8 cellular contexts compared by ENCODE assay signal in the genomic region with DNA sequence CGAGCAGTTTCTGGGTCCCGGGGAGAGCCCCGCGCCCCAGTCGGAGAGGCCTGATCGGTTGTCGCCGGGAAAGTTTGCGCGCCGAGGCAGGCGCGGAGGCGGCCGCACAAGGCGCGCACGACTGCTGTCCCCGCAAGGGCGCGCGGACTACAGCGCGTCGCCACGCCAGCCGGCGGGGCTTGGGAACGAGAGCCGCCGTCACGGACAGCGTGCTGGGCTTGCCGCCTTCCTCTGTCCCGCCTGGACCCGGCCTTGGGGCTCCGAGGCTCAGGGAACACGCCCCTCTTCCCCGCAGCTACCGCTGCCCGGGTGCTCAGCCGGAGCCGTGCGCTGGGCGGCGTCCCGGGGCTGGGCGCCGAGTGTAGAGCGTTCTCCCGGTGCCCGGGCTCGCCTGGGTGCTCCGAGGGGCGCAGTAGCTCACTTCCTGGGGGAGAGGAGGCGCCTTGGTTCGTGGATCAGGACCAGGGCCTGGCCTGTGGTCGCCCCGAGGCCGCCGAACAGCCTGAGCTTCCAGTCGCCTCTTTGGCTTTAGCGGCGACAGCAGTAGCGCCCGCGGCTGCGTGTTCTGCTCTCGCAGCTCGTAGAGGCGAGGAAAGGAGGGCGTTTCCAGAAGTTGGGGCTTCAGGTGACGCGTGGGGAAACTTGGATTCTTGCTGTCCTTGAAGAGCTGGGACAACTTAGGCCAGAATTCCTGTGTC. TPM values are rescaled to one million over a fixed set of nuclear protein-coding genes. Genes with fewer than 3 reads are reported as not detected.
DNase-seq lines count a peak whose midpoint lies in the region; ATAC-seq, FAIRE-seq and TF ChIP-seq lines count a peak whose summit lies in the region.

No MANE protein-coding gene starts in this region.

- peaks cover 20% of the 10 kb centered on the region for H3K27me3 Mint-ChIP-seq in CD8-positive, alpha-beta T cell (ENCODE audit: low read depth)

- CTCF ChIA-PET in CD8-positive, alpha-beta T cell (lab: Charles Lee), result no interaction called here
- CTCF ChIA-PET in HepG2 (lab: Yijun Ruan, JAX; ENCODE audit: low intra/inter-chr PET ratio, low total read pairs), result no interaction called here

- TF ChIP-seq RAD21 in HepG2 (CRISPR knock-in tag; IDR thresholded peaks at IDR 0.05), result peak; percentile 85

- no peak for TF ChIP-seq CTCF in CD8-positive, alpha-beta T cell (IDR thresholded peaks at IDR 0.05)
- TF ChIP-seq CTCF in dorsolateral prefrontal cortex (IDR thresholded peaks at IDR 0.05 in 54 of 56, conservative IDR thresholded peaks at IDR 0.05 in 2 of 56; ENCODE audit: low read depth in 1 of 56, partially characterized antibody in 56 of 56) (peak in 46 of 56 donors; percentile 4 to 57 (median 33)), HepG2 (CRISPR knock-in tag; IDR thresholded peaks at IDR 0.05) (peak; percentile 81)

- BruUV-seq in HepG2 (replicated peaks; lab: Mats Ljungman, UMichigan), result no TSS peak

- H3K4me2 ChIP-seq in HepG2 (ENCODE audit: low read depth, low read length), result peak overlapping the region; percentile 97

- POLR2A ChIA-PET in CD8-positive, alpha-beta T cell (lab: Charles Lee), result no interaction called here
- POLR2A ChIA-PET in HepG2 (lab: Yijun Ruan, JAX), result interaction anchor here (1.1 to 1.4 kb wide), 3 partner anchors 14 to 351 kb away, joined by 3 to 4 read pairs (median 4); no protein-coding TSS in a partner anchor

- peak overlapping the region; percentile 85 for H3K4me3 ChIP-seq in CD8-positive, alpha-beta T cell (ENCODE audit: low read depth, low read length)
- H3K4me3 ChIP-seq in dorsolateral prefrontal cortex (peak overlapping the region; percentile 70 to 100 (median 94)), HepG2 (replicated peaks in 1 of 3; ENCODE audit: insufficient read depth in 1 of 3, low read depth in 2 of 3, low read length in 3 of 3) (peak overlapping the region; percentile 90 to 100 (median 95))

- WGBS in HepG2 (ENCODE audit: low lambda C conversion rate), result 0% methylated on average over 14 of the region's 74 CpGs

- H3K4me1 ChIP-seq in CD8-positive, alpha-beta T cell (ENCODE audit: insufficient read depth, low read length), result peaks cover 9% of the 10 kb centered on the region
- peaks cover 38% of the 10 kb centered on the region for H3K4me1 ChIP-seq in HepG2 (ENCODE audit: insufficient read depth, low read length)

- no peak for TF ChIP-seq EP300 in HepG2 (IDR thresholded peaks at IDR 0.05; ENCODE audit: low read depth in 2 of 2, low read length in 2 of 2)
- TF ChIP-seq EP300 in HepG2 (CRISPR knock-in tag; IDR thresholded peaks at IDR 0.05; ENCODE audit: borderline replicate concordance), result no peak

- H3K36me3 Mint-ChIP-seq in CD8-positive, alpha-beta T cell, result peaks cover 6% of the 10 kb centered on the region

- no peak for FAIRE-seq in HepG2 (lab: Jason Lieb, UNC)

- H3K9me3 ChIP-seq in CD8-positive, alpha-beta T cell (ENCODE audit: low read length), result no peaks in the 10 kb centered on the region
- no peaks in the 10 kb centered on the region for H3K9me3 ChIP-seq in HepG2 (ENCODE audit: low read length)

- peak overlapping the region; percentile 96 for H3K9ac ChIP-seq in HepG2 (ENCODE audit: insufficient read depth, low read depth, low read length)

- peak in 4 of 7 experiments; percentile 6 to 51 (median 16) for DNase-seq in CD8-positive, alpha-beta T cell
- peak; percentile 32 for DNase-seq in HuH-7.5 (ENCODE audit: low spot score)
- DNase-seq in activated CD4-positive, CD25-positive, alpha-beta regulatory T cell treated with anti-CD3 and anti-CD28 coated beads, Interleukin-2, amount 50 U/mL, for 72 hours, result peak; percentile 40
- DNase-seq in dorsolateral prefrontal cortex, result peak in 8 of 10 donors; percentile 11 to 70 (median 34)
- peak; percentile 29 for DNase-seq in HepG2 (ENCODE audit: low spot score)
- peak; percentile 14 to 20 for DNase-seq in stimulated activated CD4-positive, alpha-beta T cell treated with anti-CD3 and anti-CD28 coated beads, Interleukin-2, amount 100 ng/mL, for 48 hours
- no peak for DNase-seq in KG1 (lab: John Stamatoyannopoulos, UW)

- peak overlapping the region; percentile 97 for H2AFZ ChIP-seq in HepG2 (ENCODE audit: low read length)

- intact Hi-C loops in CD8-positive, alpha-beta T cell (cut with DNase I, micrococcal nuclease), result no loop called here
- intact Hi-C loops in dorsolateral prefrontal cortex (cut with DNase I), result loop anchor here (2.0 to 10.0 kb wide), 4 partner anchors 63 to 351 kb away; no protein-coding TSS in a partner anchor
- intact Hi-C loops in HepG2 (cut with micrococcal nuclease; ENCODE audit: unreplicated experiment), result loop anchor here (1.0 to 5.0 kb wide), 5 partner anchors 35 to 257 kb away; no protein-coding TSS in a partner anchor

- no peak overlapping the region for H3K27ac ChIP-seq in CD8-positive, alpha-beta T cell (ENCODE audit: low read depth, low read length)
- H3K27ac ChIP-seq in dorsolateral prefrontal cortex (peak overlapping the region in 51 of 59 donors; percentile 4 to 93 (median 81)), HepG2 (ENCODE audit: extremely low read length, insufficient read depth, low read length) (peak overlapping the region; percentile 74)

- no peak for TF ChIP-seq POLR2A in HepG2 (IDR thresholded peaks at IDR 0.05; ENCODE audit: insufficient read depth in 1 of 2, low read depth in 2 of 2, low read length in 2 of 2)

- no peaks in the 10 kb centered on the region for H3K36me3 ChIP-seq in CD8-positive, alpha-beta T cell (ENCODE audit: insufficient read depth, low read length)
- H3K36me3 ChIP-seq in HepG2 (replicated peaks in 1 of 2; ENCODE audit: control insufficient read depth in 1 of 2, insufficient read depth in 2 of 2, low read length in 2 of 2), result no peaks in the 10 kb centered on the region

- in situ Hi-C loops in HepG2 (cut with HindIII; ENCODE audit: extremely low pct_ligation_motif_present, low pct_unique_long_range_greater_than_20kb), result loop anchor here (10.0 kb wide), 1 partner anchor 153 kb away; no protein-coding TSS in a partner anchor

- peak; percentile 30 for ATAC-seq in CD8-positive, alpha-beta T cell
- ATAC-seq in HepG2 (peak; percentile 85), GM21737 (IDR thresholded peaks at IDR 0.05; ENCODE audit: unreplicated experiment) (no peak)

- H3K27ac Mint-ChIP-seq in CD8-positive, alpha-beta T cell, result no peak overlapping the region

- peak overlapping the region; percentile 96 for H3K4me3 Mint-ChIP-seq in CD8-positive, alpha-beta T cell

- H4K20me1 ChIP-seq in HepG2 (ENCODE audit: insufficient read depth, low read length), result no peaks in the 10 kb centered on the region

- H3K9me3 Mint-ChIP-seq in CD8-positive, alpha-beta T cell, result no peaks in the 10 kb centered on the region

- H3K27me3 ChIP-seq in CD8-positive, alpha-beta T cell (ENCODE audit: insufficient read depth, low read length), result no peaks in the 10 kb centered on the region
- H3K27me3 ChIP-seq in dorsolateral prefrontal cortex (no peaks in the 10 kb centered on the region), HepG2 (ENCODE audit: control insufficient read depth in 1 of 2, insufficient read depth in 2 of 2, low read length in 2 of 2) (no peaks in the 10 kb centered on the region; a peak in 1 of 5 replicates)

- H3K4me1 Mint-ChIP-seq in CD8-positive, alpha-beta T cell (ENCODE audit: low read depth), result peaks cover 17% of the 10 kb centered on the region

- peaks cover 16% of the 10 kb centered on the region for H3K79me2 ChIP-seq in HepG2 (ENCODE audit: insufficient read depth, low read length)

RNA-seq across cellular contexts. Expression of a gene that starts 1.4 kb away (rescaled TPM):
- under 1 TPM; 0.30 to 0.56 TPM for total RNA-seq in CD8-positive, alpha-beta T cell
- total RNA-seq in dorsolateral prefrontal cortex (100 to 1,000 TPM in 95 of 120 experiments, 10 to 100 TPM in 25; 59.3 to 147 (median 114) TPM), HepG2 (2016; rRNA removed; fragmentation: Illumina TruSeq; extraction: Trizol) (13.7 and 14.7 TPM in 2 replicates)
- 4.0 and 5.8 TPM in 2 replicates for total RNA-seq in HepG2 (2016; cell fraction: cytosol; rRNA removed; fragmentation: Illumina TruSeq; extraction: Trizol; ENCODE audit: low read depth)
- total RNA-seq in HepG2 (2016; cell fraction: insoluble cytoplasmic fraction; rRNA removed; fragmentation: Illumina TruSeq; extraction: Trizol), result 13.6 and 14.7 TPM in 2 replicates
- total RNA-seq in HepG2 (2016; cell fraction: membrane; rRNA removed; fragmentation: Illumina TruSeq; extraction: Trizol), result 6.9 and 9.1 TPM in 2 replicates
- total RNA-seq in HepG2 (2016; cell fraction: nucleus; rRNA removed; fragmentation: Illumina TruSeq; extraction: Trizol), result 16.4 and 20.9 TPM in 2 replicates
- 3.3 TPM in 2 replicates for polyA plus RNA-seq in HepG2 (2011; rRNA removed)
- polyA plus RNA-seq in HepG2 (2011; cell fraction: cytosol; rRNA removed), result 2.4 and 3.3 TPM in 2 replicates
- polyA plus RNA-seq in HepG2 (2011; cell fraction: nucleus; rRNA removed), result 5.7 and 8.0 TPM in 2 replicates
- 2.9 and 4.6 TPM in 2 replicates for polyA plus RNA-seq in HepG2 (2012)
- 1.0 and 1.7 TPM in 2 replicates for polyA plus RNA-seq in HepG2 (2016; cell fraction: cytosol; fragmentation: Illumina TruSeq; extraction: Trizol; ENCODE audit: low read depth)
- polyA plus RNA-seq in HepG2 (2016; cell fraction: insoluble cytoplasmic fraction; fragmentation: Illumina TruSeq; extraction: Trizol; ENCODE audit: low read depth), result 8.1 and 11.4 TPM in 2 replicates
- polyA plus RNA-seq in HepG2 (2016; cell fraction: membrane; fragmentation: Illumina TruSeq; extraction: Trizol; ENCODE audit: low read depth), result 1.0 and 1.5 TPM in 2 replicates
- 11.2 and 12.2 TPM in 2 replicates for polyA plus RNA-seq in HepG2 (2016; cell fraction: nucleus; fragmentation: Illumina TruSeq; extraction: Trizol; ENCODE audit: insufficient read depth, low read depth)
- 16.4 and 19.3 TPM in 2 replicates for polyA minus RNA-seq in HepG2 (2011; rRNA and poly(A)+ RNA removed; ENCODE audit: low replicate concordance)
- polyA minus RNA-seq in HepG2 (2011; cell fraction: cytosol; rRNA and poly(A)+ RNA removed), result 8.5 and 14.2 TPM in 2 replicates
- 20.0 and 21.4 TPM in 2 replicates for polyA minus RNA-seq in HepG2 (2011; cell fraction: nucleus; rRNA and poly(A)+ RNA removed)

Comparison
In these comparisons a context has a peak if more than half of its experiments do, and no peak if none do; other contexts are left out.
1. intact Hi-C loops: an anchor here in dorsolateral prefrontal cortex (2.0 to 10.0 kb wide) and HepG2 (1.0 to 5.0 kb wide); none called in CD8-positive, alpha-beta T cell.